In the genomic region with DNA sequence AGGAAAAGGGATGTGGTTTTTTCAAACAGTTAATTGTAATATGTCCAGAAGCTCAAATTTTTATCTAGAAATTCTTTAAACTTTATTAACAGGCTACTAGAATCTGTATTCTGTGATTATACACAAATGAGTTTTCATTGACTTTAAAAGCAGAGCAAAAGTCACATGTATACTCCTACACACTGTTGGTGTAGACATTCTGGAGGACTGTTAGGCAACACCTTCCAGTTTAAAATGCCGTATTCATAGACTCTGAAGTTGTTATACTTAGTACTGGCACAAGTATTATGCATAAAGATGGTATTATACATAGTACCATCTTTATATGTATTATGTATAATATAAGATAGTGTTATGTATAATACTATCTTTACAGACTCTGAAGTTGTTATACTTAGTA, we compare ENCODE assay signal across 14 cellular contexts.
"Had no signal": no experiment of that assay in that cellular context is flagged by ENCODE, and none has a peak within 500 bp of the region (broad histone marks: within the 10 kb centered on the region; RNA-seq: fewer than 3 reads in every experiment).

No MANE protein-coding gene starts in this region.

- ATAC-seq: right cardiac atrium; stimulated activated effector memory CD8-positive, alpha-beta T cell treated with anti-CD3 and anti-CD28 coated beads, Interleukin-12 subunit alpha, Interleukin-12 subunit beta, amount 100 ng/mL, for 72 hours had no signal

- H3K27me3 ChIP-seq: tibial artery, vagina had no signal

- H3K27ac ChIP-seq: tibial artery, vagina had no signal

- DNase-seq: activated CD4-positive, alpha-beta T cell treated with anti-CD3 and anti-CD28 coated beads for 4 hours; activated naive CD4-positive, alpha-beta T cell treated with Interleukin-2 at 50 U/mL for 16 hours; amniotic stem cell; endodermal cell; foreskin fibroblast; glutamatergic neuron; immature natural killer cell; naive B cell; right cardiac atrium; small intestine; tibial artery had no signal

- H3K4me1 ChIP-seq: vagina had no signal

- H3K9me3 ChIP-seq: tibial artery, vagina had no signal

- H3K4me3 ChIP-seq: lung, tibial artery, vagina had no signal
